Comparison of ENCODE assay signal across 8 cellular contexts in the genomic region with DNA sequence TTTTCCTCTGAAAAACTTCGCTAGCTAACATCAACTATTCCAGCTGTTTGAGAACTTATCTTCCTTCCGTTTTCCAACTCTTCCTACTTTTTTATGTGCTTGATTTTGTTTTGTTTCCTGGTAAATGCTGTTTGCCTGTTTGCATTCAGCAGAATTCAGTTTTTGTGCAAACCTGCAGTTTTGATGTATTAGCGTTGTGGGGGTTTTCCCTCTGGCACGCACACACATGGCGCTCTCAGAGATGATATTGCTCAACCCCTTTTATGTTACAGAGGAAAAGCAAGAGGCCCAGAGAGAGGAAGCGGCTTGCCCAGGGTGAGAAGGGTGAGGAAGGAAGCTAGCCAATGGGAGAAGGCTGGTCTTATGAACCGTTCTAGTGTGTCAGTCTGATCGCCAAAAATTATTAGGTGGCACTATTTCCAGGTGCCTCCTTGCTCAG. TPM values are rescaled to one million over a fixed set of nuclear protein-coding genes. Genes with fewer than 3 reads are reported as not detected.
DNase-seq lines count a peak whose midpoint lies in the region; ATAC-seq and TF ChIP-seq lines count a peak whose summit lies in the region.

No MANE protein-coding gene starts in this region.

- peak overlapping the region; percentile 73 to 81 for H3K4me3 ChIP-seq in DND-41 (ENCODE audit: low read depth in 1 of 2, low read length in 2 of 2)
- peak overlapping the region; percentile 70 for H3K4me3 ChIP-seq in ectodermal cell (ENCODE audit: insufficient read depth, low read depth, low read length)

- peak overlapping the region; percentile 94 for H3K27ac ChIP-seq in DND-41 (ENCODE audit: low read length)
- no peak overlapping the region for H3K27ac ChIP-seq in ectodermal cell (ENCODE audit: insufficient read depth, low read depth, low read length, poor library complexity, severe bottlenecking)

- H3K36me3 ChIP-seq in DND-41 (ENCODE audit: insufficient read depth, low read length) (peaks cover 24% of the 10 kb centered on the region), ectodermal cell (ENCODE audit: control insufficient read depth, insufficient read depth, low read length) (no peaks in the 10 kb centered on the region)

- H4K20me1 ChIP-seq in DND-41 (ENCODE audit: insufficient read depth, low read length) = peaks cover 5% of the 10 kb centered on the region; the same call in 1 of the 2 replicates

- H3K4me1 ChIP-seq in DND-41 (ENCODE audit: insufficient read depth, low read length) (peaks cover 69% of the 10 kb centered on the region), ectodermal cell (ENCODE audit: control insufficient read depth, insufficient read depth, low read length) (peaks cover 8% of the 10 kb centered on the region)

- TF ChIP-seq CTCF in DND-41 (IDR thresholded peaks at IDR 0.05; ENCODE audit: borderline replicate concordance, extremely low read depth, low read length, poor library complexity, severe bottlenecking) = no peak

- H3K27me3 ChIP-seq in DND-41 (ENCODE audit: insufficient read depth, low read length, poor library complexity) = no peaks in the 10 kb centered on the region
- H3K27me3 ChIP-seq in ectodermal cell (ENCODE audit: control insufficient read depth, insufficient read depth, low read length, poor library complexity, severe bottlenecking) = no peaks in the 10 kb centered on the region

- 14 to 16% methylated on average over 7 to 8 of the region's 8 CpGs for WGBS in ectodermal cell, 2 experiments

- peak overlapping the region; percentile 75 for H3K4me2 ChIP-seq in DND-41 (ENCODE audit: insufficient read depth, low read length)

- ATAC-seq in DND-41 (ENCODE audit: insufficient read depth, low read depth) = peak; percentile 67
- peak; percentile 50 to 55 for ATAC-seq in activated CD4-positive, CD25-positive, alpha-beta regulatory T cell treated with anti-CD3 and anti-CD28 coated beads, Interleukin-2, amount 50 U/mL, for 24 hours

- H3K9me3 ChIP-seq in DND-41 (ENCODE audit: insufficient read depth, low read length, severe bottlenecking) = no peaks in the 10 kb centered on the region
- no peaks in the 10 kb centered on the region for H3K9me3 ChIP-seq in ectodermal cell (ENCODE audit: control insufficient read depth, low read length)

- DNase-seq in DND-41 (peak; percentile 83), H4 (ENCODE audit: low spot score) (peak; percentile 80), MV-4-11 (lab: John Stamatoyannopoulos, UW) (peak; percentile 95), lung microvascular endothelial cell (ENCODE audit: low read depth in 2 of 2) (peak; percentile 65 to 80), NCI-H2227 treated with DMSO at 0.1 percent for 48 hours (lab: John Stamatoyannopoulos, UW) (no peak)
- peak; percentile 34 for DNase-seq in stimulated activated CD8-positive, alpha-beta memory T cell treated with anti-CD3 and anti-CD28 coated beads, Interleukin-4, amount 100 ng/mL, for 24 hours (ENCODE audit: low read depth)

- peak overlapping the region; percentile 81 for H3K9ac ChIP-seq in DND-41 (ENCODE audit: low read depth, low read length)

- peak overlapping the region; percentile 77 for H2AFZ ChIP-seq in DND-41 (ENCODE audit: low read depth, low read length)

- peaks cover 53% of the 10 kb centered on the region for H3K79me2 ChIP-seq in DND-41 (ENCODE audit: insufficient read depth, low read length)

RNA-seq across cellular contexts. Expression of gene CTSC, which starts 0.7 kb away (rescaled TPM):
- total RNA-seq in H4 (2014; rRNA removed; shearing (Covaris generic)) = 348 and 424 TPM in 2 replicates
- polyA plus RNA-seq in ectodermal cell (2013, experiment 1 of 4) = 129 TPM
- polyA plus RNA-seq in ectodermal cell (2013, experiment 2 of 4) = 113 TPM
- 101 TPM for polyA plus RNA-seq in ectodermal cell (2013, experiment 3 of 4)
- polyA plus RNA-seq in ectodermal cell (2013, experiment 4 of 4) = 105 TPM
- total RNA-seq in lung microvascular endothelial cell = 7.9 and 42.3 TPM in 2 replicates
